In the genomic region with DNA sequence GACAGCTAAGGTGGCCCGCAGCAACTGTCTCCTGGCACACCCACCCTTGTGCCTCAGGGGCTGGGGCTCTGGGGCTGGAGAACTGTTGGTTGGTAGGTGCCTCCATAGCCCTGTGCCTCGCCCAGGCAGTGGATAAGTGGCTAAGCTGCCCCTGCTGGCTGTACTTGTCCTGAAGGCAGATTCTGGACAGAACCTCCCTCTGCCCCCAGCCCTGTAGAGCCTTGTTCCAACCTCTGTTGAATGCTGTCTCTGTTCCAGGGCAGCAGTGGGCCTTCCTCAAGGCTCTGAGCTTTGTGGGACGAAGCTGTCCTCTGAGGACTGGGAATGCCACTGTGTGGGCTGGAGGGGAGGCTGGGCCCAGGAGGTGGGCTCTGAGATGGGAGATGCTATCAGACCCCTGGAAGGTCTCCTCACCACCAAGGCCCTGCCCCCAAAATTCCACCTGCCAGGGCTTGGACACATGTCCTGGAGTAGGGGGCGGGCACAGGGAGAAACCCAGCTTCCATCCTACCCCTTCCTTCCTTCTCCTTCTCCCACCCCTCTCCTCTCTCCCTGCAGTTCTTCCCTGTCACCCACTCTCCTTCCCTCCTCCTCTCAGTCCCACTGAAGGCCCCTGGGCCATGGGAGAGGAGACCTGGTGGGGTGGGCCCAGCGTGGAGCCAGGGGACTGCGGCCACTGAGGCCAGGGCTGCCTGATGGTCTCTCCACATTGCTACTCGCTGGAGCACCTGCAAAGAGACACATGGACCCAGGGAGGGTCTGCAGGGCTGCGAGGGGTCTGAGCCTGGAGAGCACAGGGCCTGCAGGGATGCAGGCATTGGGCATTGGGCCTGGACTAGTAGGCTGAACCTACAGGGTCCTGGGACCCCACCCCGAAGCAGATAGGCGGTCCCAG, we compare ENCODE assay signal across 8 cellular contexts. TPM values are rescaled to one million over a fixed set of nuclear protein-coding genes. Genes with fewer than 3 reads are reported as not detected.
DNase-seq lines count a peak whose midpoint lies in the region; ATAC-seq and TF ChIP-seq lines count a peak whose summit lies in the region.

No MANE protein-coding gene starts in this region.

- H3K9me3 Mint-ChIP-seq in stimulated activated naive B cell treated with anti-CD40 and anti-IgM and Interleukin-4, amounts not matched to agents 10 μg/mL and 1 μg/mL and 100 μg/mL, for 72 hours, result peaks cover 8 to 12% of the 10 kb centered on the region in 2 donors

- H2AFZ ChIP-seq in OCI-LY1 (ENCODE audit: low read length), result no peak overlapping the region

- H3K27ac ChIP-seq in OCI-LY1 (ENCODE audit: low read depth, low read length, poor library complexity, severe bottlenecking) (peak overlapping the region; percentile 35), gastroesophageal sphincter (peak overlapping the region in 3 of 4 donors; percentile 78 to 88 (median 85))

- H3K4me1 ChIP-seq in OCI-LY1 (ENCODE audit: insufficient read depth, low read length, severe bottlenecking) (peaks cover 16% of the 10 kb centered on the region), gastroesophageal sphincter (peaks cover 0 to 31% (median 15%) of the 10 kb centered on the region in 3 donors)

- H3K4me3 ChIP-seq in OCI-LY1 (ENCODE audit: low read depth, low read length, poor library complexity, severe bottlenecking), result no peak overlapping the region
- peak overlapping the region in 1 of 2 donors; percentile 41 for H3K4me3 ChIP-seq in gastroesophageal sphincter

- 100% methylated on average over 2 to 3 of the region's 10 CpGs for WGBS in gastroesophageal sphincter (ENCODE audit: low coverage in 1 of 2), 2 donors

- TF ChIP-seq CTCF in OCI-LY1 (IDR thresholded peaks at IDR 0.05; ENCODE audit: low read length) (no peak), gastroesophageal sphincter (IDR thresholded peaks at IDR 0.05) (no peak)

- DNase-seq in stimulated activated naive B cell treated with anti-CD40 and anti-IgM and Interleukin-4, amounts not matched to agents 10 μg/mL and 1 μg/mL and 100 μg/mL, for 72 hours, result peak; percentile 41
- DNase-seq in central memory CD4-positive, alpha-beta T cell, result no peak
- no peak for DNase-seq in retina

- no peaks in the 10 kb centered on the region for H3K79me2 ChIP-seq in OCI-LY1 (ENCODE audit: insufficient read depth, low read length)

- H3K27ac Mint-ChIP-seq in stimulated activated naive B cell treated with anti-CD40 and anti-IgM and Interleukin-4, amounts not matched to agents 10 μg/mL and 1 μg/mL and 100 μg/mL, for 72 hours, result peak overlapping the region; percentile 75

- ATAC-seq in GM19035 (IDR thresholded peaks at IDR 0.05; ENCODE audit: unreplicated experiment), result peak; percentile 9
- ATAC-seq in gastroesophageal sphincter, result no peak
- ATAC-seq in stimulated activated naive B cell treated with anti-CD40 and anti-IgM and Interleukin-4, amounts not matched to agents 10 μg/mL and 1 μg/mL and 100 μg/mL, for 72 hours (replicated peaks), result peak; percentile 47 to 52
- ATAC-seq in HG03460 (IDR thresholded peaks at IDR 0.05; ENCODE audit: unreplicated experiment), result no peak
- ATAC-seq in HG02870 (IDR thresholded peaks at IDR 0.05; ENCODE audit: unreplicated experiment), result no peak

- H3K27me3 ChIP-seq in OCI-LY1 (ENCODE audit: insufficient read depth, low read length) (peaks cover 5% of the 10 kb centered on the region; the same call in 1 of the 2 replicates), gastroesophageal sphincter (peaks cover 50% of the 10 kb centered on the region)

- no peaks in the 10 kb centered on the region for H4K20me1 ChIP-seq in OCI-LY1 (ENCODE audit: insufficient read depth, low read length)

- H3K9me2 ChIP-seq in OCI-LY1 (ENCODE audit: low read depth, low read length), result no peaks in the 10 kb centered on the region

- no peak overlapping the region for H3K9ac ChIP-seq in OCI-LY1 (ENCODE audit: low read length)

- TF ChIP-seq POLR2A in gastroesophageal sphincter (IDR thresholded peaks at IDR 0.05), result no peak

- H3K9me3 ChIP-seq in OCI-LY1 (ENCODE audit: low read length) (no peaks in the 10 kb centered on the region), gastroesophageal sphincter (no peaks in the 10 kb centered on the region)

- no peak for TF ChIP-seq EP300 in gastroesophageal sphincter (IDR thresholded peaks at IDR 0.05)

- H3K4me3 Mint-ChIP-seq in stimulated activated naive B cell treated with anti-CD40 and anti-IgM and Interleukin-4, amounts not matched to agents 10 μg/mL and 1 μg/mL and 100 μg/mL, for 72 hours, result no peak overlapping the region

- peaks cover 36 to 62% of the 10 kb centered on the region in 2 donors for H3K27me3 Mint-ChIP-seq in stimulated activated naive B cell treated with anti-CD40 and anti-IgM and Interleukin-4, amounts not matched to agents 10 μg/mL and 1 μg/mL and 100 μg/mL, for 72 hours

- no peaks in the 10 kb centered on the region for H3K36me3 ChIP-seq in OCI-LY1 (ENCODE audit: insufficient read depth, low read length)
- no peaks in the 10 kb centered on the region for H3K36me3 ChIP-seq in gastroesophageal sphincter

- peaks cover 6 to 17% of the 10 kb centered on the region in 2 donors for H3K36me3 Mint-ChIP-seq in stimulated activated naive B cell treated with anti-CD40 and anti-IgM and Interleukin-4, amounts not matched to agents 10 μg/mL and 1 μg/mL and 100 μg/mL, for 72 hours

- peak overlapping the region; percentile 43; the same call in 1 of the 2 replicates for H3K4me2 ChIP-seq in OCI-LY1 (ENCODE audit: low read length)

- H3K4me1 Mint-ChIP-seq in stimulated activated naive B cell treated with anti-CD40 and anti-IgM and Interleukin-4, amounts not matched to agents 10 μg/mL and 1 μg/mL and 100 μg/mL, for 72 hours, result peaks cover 44 to 67% of the 10 kb centered on the region in 2 donors

- no peaks in the 10 kb centered on the region for H3F3A ChIP-seq in OCI-LY1 (ENCODE audit: insufficient read depth, low read length)

RNA-seq across cellular contexts. Expression of gene PDCD1, which starts 1.7 kb away (rescaled TPM):
- under 1 TPM in 2 of 4 donors, not detected in 2; 0.19 to 0.54 TPM for total RNA-seq in gastroesophageal sphincter

RNA-seq across cellular contexts. Expression of gene RTP5, which starts 9.1 kb away (rescaled TPM):
- not detected for total RNA-seq in gastroesophageal sphincter

RNA-seq across cellular contexts. Expression of gene NEU4, which starts 51.4 kb away (rescaled TPM):
- 1 to 10 TPM in 1 of 4 donors, under 1 TPM in 1, not detected in 2; 0.47 to 2.0 TPM for total RNA-seq in gastroesophageal sphincter

Comparison
In these comparisons a context has a peak if more than half of its experiments do, and no peak if none do; other contexts are left out.
1. ATAC-seq: peak in GM19035 (single experiment) and stimulated activated naive B cell treated with anti-CD40 and anti-IgM and Interleukin-4, amounts not matched to agents 10 μg/mL and 1 μg/mL and 100 μg/mL, for 72 hours (2 of 2); none in gastroesophageal sphincter (single experiment), HG03460 (single experiment) and HG02870 (single experiment).